Comparison of ENCODE assay signal across 8 cellular contexts in the genomic region with DNA sequence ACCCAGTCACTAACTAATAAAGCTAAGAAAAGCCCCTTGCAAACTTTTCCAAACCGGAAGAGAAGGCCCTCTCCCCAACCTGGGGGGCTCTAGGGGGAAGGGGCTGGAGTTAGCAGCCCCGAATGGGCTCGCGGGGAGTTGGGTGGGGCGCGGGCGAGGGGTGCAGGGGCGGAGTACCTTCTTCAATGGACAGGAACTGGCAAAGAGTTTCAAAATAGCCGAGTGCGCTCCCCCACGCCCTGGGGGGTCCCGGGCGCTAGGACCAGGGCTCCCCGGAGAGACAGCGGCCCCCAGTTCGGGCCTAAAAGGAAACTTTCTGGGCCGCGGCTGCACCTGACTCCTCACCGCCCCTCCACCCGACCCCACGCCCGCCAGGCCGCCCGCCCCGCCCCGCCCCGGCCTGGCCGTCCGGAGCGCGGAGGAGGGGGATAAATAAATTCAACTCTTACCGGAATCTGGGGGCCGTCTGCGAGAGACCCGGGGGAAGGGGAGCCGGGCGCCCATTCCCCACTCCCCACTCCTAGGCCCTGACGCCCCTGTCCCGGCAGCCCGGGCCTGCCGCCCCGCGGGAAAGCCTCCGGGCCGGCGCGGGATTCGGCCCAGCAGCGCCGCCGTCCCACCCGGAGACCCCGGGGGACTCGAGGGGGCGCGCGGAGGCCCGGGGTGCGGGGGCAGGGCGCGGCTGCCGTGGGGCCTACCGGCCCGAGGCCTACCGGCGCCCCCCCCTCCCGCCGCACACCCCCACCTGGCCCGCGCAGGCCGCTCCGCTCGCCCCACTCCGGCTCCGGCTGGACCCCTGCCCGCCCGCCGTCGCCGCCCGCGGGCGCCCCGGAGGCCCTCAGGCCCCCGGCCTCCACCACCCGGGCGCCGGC. TPM values are rescaled to one million over a fixed set of nuclear protein-coding genes. Genes with fewer than 3 reads are reported as not detected.
DNase-seq lines count a peak whose midpoint lies in the region; ATAC-seq and TF ChIP-seq lines count a peak whose summit lies in the region.

No MANE protein-coding gene starts in this region.

- H3K9me3 ChIP-seq in Peyer's patch (no peaks in the 10 kb centered on the region), osteoblast (ENCODE audit: low read depth, low read length) (no peaks in the 10 kb centered on the region), uterus (no peaks in the 10 kb centered on the region)

- peaks cover 63% of the 10 kb centered on the region for H3K79me2 ChIP-seq in osteoblast (ENCODE audit: insufficient read depth, low read length)

- TF ChIP-seq POLR2A in Peyer's patch (IDR thresholded peaks at IDR 0.05) (no peak), uterus (IDR thresholded peaks at IDR 0.05) (no peak)

- H4K20me1 ChIP-seq in osteoblast (ENCODE audit: insufficient read depth, low read length), result peaks cover 9% of the 10 kb centered on the region

- H3K27me3 ChIP-seq in Peyer's patch (no peaks in the 10 kb centered on the region), osteoblast (ENCODE audit: insufficient read depth, low read length) (no peaks in the 10 kb centered on the region), uterus (no peaks in the 10 kb centered on the region)

- intact Hi-C loops in uterus (cut with DNase I; ENCODE audit: low total_unique reads), result no loop called here

- TF ChIP-seq CTCF in Peyer's patch (IDR thresholded peaks at IDR 0.05) (no peak), osteoblast (IDR thresholded peaks at IDR 0.05; ENCODE audit: extremely low read depth, low read depth, low read length) (no peak), uterus (IDR thresholded peaks at IDR 0.05) (no peak)

- no peaks in the 10 kb centered on the region for H3K36me3 ChIP-seq in Peyer's patch
- peaks cover 3% of the 10 kb centered on the region for H3K36me3 ChIP-seq in osteoblast (ENCODE audit: insufficient read depth, low read length)
- no peaks in the 10 kb centered on the region for H3K36me3 ChIP-seq in uterus

- H3K4me3 ChIP-seq in Peyer's patch (peak overlapping the region; percentile 78 to 92 (median 85)), osteoblast (ENCODE audit: insufficient read depth, low read length) (peak overlapping the region; percentile 89), uterus (peak overlapping the region; percentile 77)

- H2AFZ ChIP-seq in osteoblast (ENCODE audit: low read length), result peak overlapping the region; percentile 65

- peak; percentile 33 for ATAC-seq in HG02885 (IDR thresholded peaks at IDR 0.05; ENCODE audit: poor library complexity, unreplicated experiment)

- H3K4me2 ChIP-seq in osteoblast (ENCODE audit: insufficient read depth, low read length), result peak overlapping the region; percentile 92

- H3K4me1 ChIP-seq in Peyer's patch (no peaks in the 10 kb centered on the region), osteoblast (ENCODE audit: insufficient read depth, low read length) (peaks cover 10% of the 10 kb centered on the region), uterus (peaks cover 0 to 5% of the 10 kb centered on the region in 2 donors)

- H3K27ac ChIP-seq in Peyer's patch, result peak overlapping the region; percentile 96 to 99 (median 98)
- peak overlapping the region; percentile 94 for H3K27ac ChIP-seq in osteoblast (ENCODE audit: low read depth, low read length)
- peak overlapping the region; percentile 99 for H3K27ac ChIP-seq in uterus

- DNase-seq in NK-92 treated with Interleukin-12 subunit alpha and Interleukin-12 subunit beta, amount 100 ng/mL, for 24 hours (lab: John Stamatoyannopoulos, UW), result peak; percentile 59
- no peak for DNase-seq in NK-92 (lab: John Stamatoyannopoulos, UW; ENCODE audit: unreplicated experiment)
- DNase-seq in Peyer's patch, result peak; percentile 26 to 77 (median 59)
- DNase-seq in activated naive CD4-positive, alpha-beta T cell treated with Interleukin-2 at 50 U/mL for 16 hours, result peak; percentile 51
- peak; percentile 33 for DNase-seq in globus pallidus (ENCODE audit: low spot score)
- DNase-seq in osteoblast (ENCODE audit: insufficient read length, low spot score, missing footprints), result peak; percentile 85
- DNase-seq in uterus, result peak; percentile 31 to 54

RNA-seq across cellular contexts. Expression of a gene that starts 0.9 kb away (rescaled TPM):
- total RNA-seq in Peyer's patch, result 100 to 1,000 TPM in 1 of 4 donors, 10 to 100 TPM in 3; 20.8 to 102 (median 56.4) TPM
- total RNA-seq in osteoblast, result 9.0 and 10.6 TPM in 2 replicates
- 10 to 100 TPM in 3 of 4 donors, 1 to 10 TPM in 1; 6.4 to 45.6 (median 23.4) TPM for total RNA-seq in uterus
